ENCODE assay signal across 8 cellular contexts in the genomic region with DNA sequence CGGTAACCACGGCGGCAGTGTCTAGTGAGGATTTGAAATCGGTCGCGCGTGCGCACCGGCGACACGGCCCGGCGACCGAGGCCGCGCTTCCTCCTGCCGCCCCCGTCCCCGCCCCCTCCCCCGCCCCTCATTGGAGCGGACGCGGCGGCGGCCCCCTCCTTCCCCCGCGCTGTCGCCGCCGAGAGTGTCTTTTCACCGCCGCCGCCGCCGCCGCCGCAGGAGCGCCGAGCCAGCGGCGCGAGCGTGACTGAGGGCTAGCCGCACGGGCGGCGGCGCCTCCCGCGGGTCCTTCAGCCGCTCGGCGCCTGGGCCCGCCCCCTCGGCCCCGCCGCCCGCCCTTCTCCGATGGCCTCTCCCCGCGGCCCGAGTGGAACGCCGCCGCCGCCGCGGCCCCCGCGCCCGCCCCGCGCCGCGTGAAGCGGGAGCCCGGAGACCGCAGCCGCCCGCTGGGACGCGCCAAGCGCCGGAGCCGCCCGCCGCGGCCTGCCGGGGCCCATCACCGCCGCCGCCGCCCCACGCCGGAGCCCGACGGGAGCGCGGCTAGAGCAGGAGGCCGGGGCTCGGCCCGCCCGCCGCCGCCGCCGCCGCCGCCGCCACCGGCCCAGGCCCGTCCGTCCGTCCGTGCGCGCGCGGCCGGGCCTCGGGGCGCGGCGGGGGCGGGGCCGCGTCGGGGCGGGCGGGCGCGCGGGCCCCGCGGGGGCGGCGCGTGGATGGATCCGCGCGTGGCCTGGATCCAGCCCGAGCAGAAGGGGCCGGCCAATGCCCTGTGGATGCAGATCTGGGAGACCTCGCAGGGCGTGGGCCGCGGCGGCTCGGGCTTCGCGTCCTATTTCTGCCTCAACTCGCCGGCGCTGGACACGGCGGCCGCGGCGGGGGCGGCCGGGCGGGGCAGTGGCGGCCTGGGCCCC. TPM values are rescaled to one million over a fixed set of nuclear protein-coding genes. Genes with fewer than 3 reads are reported as not detected.
DNase-seq lines count a peak whose midpoint lies in the region; ATAC-seq and TF ChIP-seq lines count a peak whose summit lies in the region.

A gene (plus strand): TSS at position 159 of the 908 bp plus-strand sequence. CDS start 552 bp downstream, at position 711.

- WGBS in SK-N-SH (ENCODE audit: low lambda C conversion rate), result 0% methylated on average over 4 of the region's 163 CpGs
- 0 to 1% methylated on average over 163 of the region's 163 CpGs for WGBS in ectodermal cell, 2 experiments
- WGBS in lung, 2 donors, result 1 to 3% methylated on average over 36 to 163 of the region's 163 CpGs
- under 1% methylated on average over 161 of the region's 163 CpGs for WGBS in thymus

- H3K4me2 ChIP-seq in SK-N-SH, result peak within 1 kb of the TSS; percentile 99

- peak within 1 kb of the TSS; percentile 94 for H3K9ac ChIP-seq in SK-N-SH

- peaks cover 43% of the 10 kb centered on the region for H3K79me2 ChIP-seq in SK-N-SH (ENCODE audit: insufficient read depth)

- no peak; the same call in 2 of the 3 replicates for ATAC-seq in SK-N-SH treated with all-trans-retinoic acid at 6 μM for 48 hours
- peak; percentile 28 for ATAC-seq in HG02852 (IDR thresholded peaks at IDR 0.05; ENCODE audit: unreplicated experiment)
- no peak for ATAC-seq in lung (ENCODE audit: insufficient read depth, low FRiP score)

- POLR2A ChIA-PET in SK-N-SH (lab: Yijun Ruan, JAX), result interaction anchor here (1.0 to 1.8 kb wide), 2 partner anchors 9 to 80 kb away, joined by 4 to 6 read pairs; a partner anchor contains a TSS

- TF ChIP-seq EP300 in SK-N-SH (IDR thresholded peaks at IDR 0.05; ENCODE audit: borderline replicate concordance in 1 of 2, low read depth in 1 of 2, low read length in 1 of 2), result no peak

- peaks cover 20% of the 10 kb centered on the region for H3F3A ChIP-seq in SK-N-SH (replicated peaks; ENCODE audit: insufficient read depth)

- peak within 1 kb of the TSS; percentile 85 for H2AFZ ChIP-seq in SK-N-SH (ENCODE audit: low read depth)

- H3K27ac ChIP-seq in SK-N-SH (ENCODE audit: low read depth in 2 of 2, low read length in 1 of 2), result peak within 1 kb of the TSS; percentile 94 to 98
- peak within 1 kb of the TSS; percentile 89 for H3K27ac ChIP-seq in ectodermal cell (ENCODE audit: insufficient read depth, low read depth, low read length, poor library complexity, severe bottlenecking)
- peak within 1 kb of the TSS; percentile 98 to 99 for H3K27ac ChIP-seq in lung (ENCODE audit: low read depth in 1 of 2, low read length in 1 of 2)
- peak within 1 kb of the TSS; percentile 90 for H3K27ac ChIP-seq in thymus (ENCODE audit: low read depth)

- H3K9me2 ChIP-seq in SK-N-SH, result no peaks in the 10 kb centered on the region

- H4K20me1 ChIP-seq in SK-N-SH (ENCODE audit: insufficient read depth), result peaks cover 40% of the 10 kb centered on the region

- H3K4me3 ChIP-seq in SK-N-SH (ENCODE audit: low read depth in 2 of 2, low read length in 1 of 2) (peak within 1 kb of the TSS; percentile 80 to 95), ectodermal cell (ENCODE audit: insufficient read depth, low read depth, low read length) (peak within 1 kb of the TSS; percentile 80), lung (peak within 1 kb of the TSS; percentile 76), thymus (ENCODE audit: low read length) (peak within 1 kb of the TSS; percentile 83)

- TF ChIP-seq RAD21 in SK-N-SH (IDR thresholded peaks at IDR 0.05; ENCODE audit: low read length), result no peak

- CTCF ChIA-PET in SK-N-SH (lab: Yijun Ruan, JAX), result interaction anchor here (0.7 kb wide), 1 partner anchor 1076 kb away, joined by 3 read pairs; no protein-coding TSS in a partner anchor

- H3K36me3 ChIP-seq in SK-N-SH (replicated peaks in 1 of 2; ENCODE audit: control insufficient read depth in 1 of 2, insufficient read depth in 2 of 2, low read length in 1 of 2) (peaks cover 0 to 3% of the 10 kb centered on the region in 2 experiments), ectodermal cell (ENCODE audit: control insufficient read depth, insufficient read depth, low read length) (no peaks in the 10 kb centered on the region), lung (ENCODE audit: control insufficient read depth in 2 of 2, insufficient read depth in 2 of 2, low read length in 2 of 2) (peaks cover 0 to 2% of the 10 kb centered on the region in 2 donors), thymus (ENCODE audit: control insufficient read depth, insufficient read depth) (peaks cover 6% of the 10 kb centered on the region)

- H3K4me1 ChIP-seq in SK-N-SH (ENCODE audit: control insufficient read depth in 1 of 2, insufficient read depth in 2 of 2, low read depth in 1 of 2, low read length in 1 of 2) (peaks cover 15 to 39% of the 10 kb centered on the region in 2 experiments; a peak in 3 of 4 replicates), ectodermal cell (ENCODE audit: control insufficient read depth, insufficient read depth, low read length) (peaks cover 26% of the 10 kb centered on the region), lung (ENCODE audit: control insufficient read depth in 2 of 2, insufficient read depth in 2 of 2, low read length in 2 of 2) (peaks cover 22 to 25% of the 10 kb centered on the region in 2 donors), thymus (ENCODE audit: control insufficient read depth, insufficient read depth, low read length) (peaks cover 36% of the 10 kb centered on the region)

- no peak for TF ChIP-seq CTCF in SK-N-SH (IDR thresholded peaks at IDR 0.05)
- no peak for TF ChIP-seq CTCF in lung (IDR thresholded peaks at IDR 0.05; ENCODE audit: control extremely low read depth, extremely low read depth)

- no peaks in the 10 kb centered on the region for H3K9me3 ChIP-seq in SK-N-SH
- no peaks in the 10 kb centered on the region for H3K9me3 ChIP-seq in ectodermal cell (ENCODE audit: control insufficient read depth, low read length)
- no peaks in the 10 kb centered on the region for H3K9me3 ChIP-seq in lung (ENCODE audit: control insufficient read depth in 2 of 2, insufficient read depth in 1 of 2, low read length in 1 of 2)
- H3K9me3 ChIP-seq in thymus (ENCODE audit: control insufficient read depth), result no peaks in the 10 kb centered on the region

- H3K27me3 ChIP-seq in SK-N-SH (ENCODE audit: insufficient read depth) (no peaks in the 10 kb centered on the region), ectodermal cell (ENCODE audit: control insufficient read depth, insufficient read depth, low read length, poor library complexity, severe bottlenecking) (peaks cover 18% of the 10 kb centered on the region), lung (ENCODE audit: control insufficient read depth, insufficient read depth) (no peaks in the 10 kb centered on the region), thymus (ENCODE audit: control insufficient read depth, insufficient read depth) (no peaks in the 10 kb centered on the region)

- DNase-seq in SK-N-SH, result peak; percentile 99
- DNase-seq in SKM-1 treated with dmso at 0.1 percent for 144 hours (lab: John Stamatoyannopoulos, UW; ENCODE audit: unreplicated experiment), result peak; percentile 92
- peak; percentile 44 for DNase-seq in lung (ENCODE audit: low spot score)
- DNase-seq in epidermal melanocyte (ENCODE audit: insufficient read length, low spot score), result no peak

TF ChIP-seq in SK-N-SH, 30 proteins besides CTCF, POLR2A, EP300 and RAD21:
- no peak for TF ChIP-seq SMC3 (IDR thresholded peaks at IDR 0.05; ENCODE audit: low read depth, low read length)
- TF ChIP-seq GATA2 (CRISPR knock-in tag; IDR thresholded peaks at IDR 0.05), result no peak
- peak; percentile 57 for TF ChIP-seq NRF1 (IDR thresholded peaks at IDR 0.05; ENCODE audit: low read depth, low read length)

TF ChIP-seq in SK-N-SH treated with all-trans-retinoic acid at 6 μM for 48 hours, 23 proteins besides CTCF, POLR2A, EP300 and RAD21 (continues in another document):
- TF ChIP-seq ZNF8 (CRISPR knock-in tag; IDR thresholded peaks at IDR 0.05) (no peak), RARB (CRISPR knock-in tag; IDR thresholded peaks at IDR 0.05) (no peak), CSDC2 (CRISPR knock-in tag; IDR thresholded peaks at IDR 0.05) (no peak), TCF4 (CRISPR knock-in tag; IDR thresholded peaks at IDR 0.05; ENCODE audit: borderline replicate concordance) (no peak)
- TF ChIP-seq, protein P1, sequence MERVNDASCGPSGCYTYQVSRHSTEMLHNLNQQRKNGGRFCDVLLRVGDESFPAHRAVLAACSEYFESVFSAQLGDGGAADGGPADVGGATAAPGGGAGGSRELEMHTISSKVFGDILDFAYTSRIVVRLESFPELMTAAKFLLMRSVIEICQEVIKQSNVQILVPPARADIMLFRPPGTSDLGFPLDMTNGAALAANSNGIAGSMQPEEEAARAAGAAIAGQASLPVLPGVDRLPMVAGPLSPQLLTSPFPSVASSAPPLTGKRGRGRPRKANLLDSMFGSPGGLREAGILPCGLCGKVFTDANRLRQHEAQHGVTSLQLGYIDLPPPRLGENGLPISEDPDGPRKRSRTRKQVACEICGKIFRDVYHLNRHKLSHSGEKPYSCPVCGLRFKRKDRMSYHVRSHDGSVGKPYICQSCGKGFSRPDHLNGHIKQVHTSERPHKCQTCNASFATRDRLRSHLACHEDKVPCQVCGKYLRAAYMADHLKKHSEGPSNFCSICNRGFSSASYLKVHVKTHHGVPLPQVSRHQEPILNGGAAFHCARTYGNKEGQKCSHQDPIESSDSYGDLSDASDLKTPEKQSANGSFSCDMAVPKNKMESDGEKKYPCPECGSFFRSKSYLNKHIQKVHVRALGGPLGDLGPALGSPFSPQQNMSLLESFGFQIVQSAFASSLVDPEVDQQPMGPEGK (CRISPR knock-in tag; IDR thresholded peaks at IDR 0.05; ENCODE audit: borderline replicate concordance), result no peak
- TF ChIP-seq, protein P2, sequence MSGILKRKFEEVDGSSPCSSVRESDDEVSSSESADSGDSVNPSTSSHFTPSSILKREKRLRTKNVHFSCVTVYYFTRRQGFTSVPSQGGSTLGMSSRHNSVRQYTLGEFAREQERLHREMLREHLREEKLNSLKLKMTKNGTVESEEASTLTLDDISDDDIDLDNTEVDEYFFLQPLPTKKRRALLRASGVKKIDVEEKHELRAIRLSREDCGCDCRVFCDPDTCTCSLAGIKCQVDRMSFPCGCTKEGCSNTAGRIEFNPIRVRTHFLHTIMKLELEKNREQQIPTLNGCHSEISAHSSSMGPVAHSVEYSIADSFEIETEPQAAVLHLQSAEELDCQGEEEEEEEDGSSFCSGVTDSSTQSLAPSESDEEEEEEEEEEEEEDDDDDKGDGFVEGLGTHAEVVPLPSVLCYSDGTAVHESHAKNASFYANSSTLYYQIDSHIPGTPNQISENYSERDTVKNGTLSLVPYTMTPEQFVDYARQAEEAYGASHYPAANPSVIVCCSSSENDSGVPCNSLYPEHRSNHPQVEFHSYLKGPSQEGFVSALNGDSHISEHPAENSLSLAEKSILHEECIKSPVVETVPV (CRISPR knock-in tag; IDR thresholded peaks at IDR 0.05), result no peak

RNA-seq across cellular contexts. Expression of the gene that starts here (rescaled TPM):
- polyA plus RNA-seq in SK-N-SH (2012; rRNA removed) (5.2 and 6.0 TPM in 2 replicates), lung (10 to 100 TPM in 1 of 2 donors, 1 to 10 TPM in 1; 9.4 to 10.4 TPM), thymus (18.7 TPM)
- 4.2 and 4.5 TPM in 2 replicates for polyA plus RNA-seq in SK-N-SH (2012; cell fraction: cytosol; rRNA removed)
- 40.7 and 44.6 TPM in 2 replicates for polyA plus RNA-seq in SK-N-SH (2012; cell fraction: nucleus; rRNA removed)
- polyA plus RNA-seq in ectodermal cell (2013, experiment 1 of 4), result 31.8 TPM
- polyA plus RNA-seq in ectodermal cell (2013, experiment 2 of 4), result 24.1 TPM
- polyA plus RNA-seq in ectodermal cell (2013, experiment 3 of 4), result 21.2 TPM
- 24.5 TPM for polyA plus RNA-seq in ectodermal cell (2013, experiment 4 of 4)
- total RNA-seq in lung, result 10 to 100 TPM; 24.3 to 46.9 TPM
